Comparison of ENCODE assay signal across 28 cellular contexts in the genomic region with DNA sequence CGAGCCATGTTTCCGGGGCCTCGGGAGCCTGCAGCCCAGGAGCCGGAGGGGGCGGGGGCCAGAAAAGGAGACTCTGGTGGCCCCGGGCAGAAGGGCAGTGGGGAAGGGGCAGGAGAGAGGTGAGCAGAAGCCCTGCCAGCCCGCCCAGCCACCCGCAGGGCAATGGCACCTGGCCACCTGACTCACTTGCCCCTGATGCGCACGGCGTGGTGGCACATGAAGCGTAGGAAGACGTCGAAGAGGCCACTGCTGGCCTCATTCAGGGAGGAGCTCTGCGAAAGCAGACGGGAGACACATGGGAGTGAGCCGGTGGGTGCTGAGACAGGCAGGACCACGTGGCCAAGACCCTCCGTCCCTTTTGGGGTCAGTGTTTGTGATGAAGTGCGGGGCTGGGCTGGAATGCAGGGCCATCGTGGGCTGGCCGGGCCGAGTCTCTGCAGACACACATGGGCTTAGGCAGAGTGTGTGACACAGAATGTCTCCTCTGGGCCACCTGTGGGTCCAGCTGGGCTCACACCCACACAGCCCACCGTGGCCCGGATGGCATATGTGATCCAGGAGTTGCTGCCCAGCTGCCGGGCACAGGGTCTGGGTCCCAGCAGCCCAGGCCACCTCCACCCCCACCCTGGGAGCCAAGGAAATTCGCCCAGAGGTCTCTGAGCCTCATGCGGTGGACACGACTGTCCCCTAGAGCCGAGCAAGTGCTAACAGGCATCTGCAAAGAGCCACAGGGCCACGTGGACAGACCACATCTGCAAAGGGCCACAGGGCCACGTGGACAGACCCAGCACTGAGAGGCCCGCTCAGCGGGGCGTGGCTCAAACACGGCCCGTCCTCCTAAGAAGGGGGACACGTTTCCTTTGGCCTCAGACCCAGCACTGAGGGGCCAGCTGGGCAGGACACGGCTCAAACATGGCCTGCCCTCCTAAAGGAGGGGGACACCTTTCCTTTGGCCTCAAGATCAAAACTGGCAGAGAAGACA. TPM values are rescaled to one million over a fixed set of nuclear protein-coding genes. Genes with fewer than 3 reads are reported as not detected.
A peak's percentile ranks its signal among the peaks of the same experiment; 100 is the strongest.
DNase-seq lines count a peak whose midpoint lies in the region; ATAC-seq, FAIRE-seq and TF ChIP-seq lines count a peak whose summit lies in the region.
"Had no signal": no experiment of that assay in that cellular context is flagged by ENCODE, and none has a peak within 500 bp of the region (broad histone marks: within the 10 kb centered on the region; RNA-seq: fewer than 3 reads in every experiment).

No MANE protein-coding gene starts in this region.

- H3K4ac ChIP-seq in H1 (replicated peaks; ENCODE audit: insufficient read length, low read depth, low read length), result no peak overlapping the region

- CTCF ChIA-PET in H1 (lab: Charles Lee; ENCODE audit: partially characterized antibody), result no interaction called here

- H3K4me1 ChIP-seq in right cardiac atrium (ENCODE audit: control insufficient read depth, insufficient read depth, low read length) (no peaks in the 10 kb centered on the region), H1 (replicated peaks in 1 of 4; ENCODE audit: control insufficient read depth in 3 of 4, insufficient read depth in 4 of 4, low read length in 3 of 4) (no peaks in the 10 kb centered on the region)
- H3K4me1 ChIP-seq: BE2C, SJCRH30 had no signal

- H4K20me1 ChIP-seq in H1 (replicated peaks in 1 of 2; ENCODE audit: control insufficient read depth in 1 of 2, insufficient read depth in 2 of 2, low read length in 2 of 2), result peaks cover 0 to 4% of the 10 kb centered on the region in 2 experiments

- H3K18ac ChIP-seq in H1 (ENCODE audit: extremely low read depth, low read length), result no peak overlapping the region

- no peak overlapping the region for H2AK5ac ChIP-seq in H1 (ENCODE audit: low read depth, low read length)

- H4K5ac ChIP-seq in H1 (ENCODE audit: insufficient read length, low read depth, low read length), result no peak overlapping the region

- H3K9me3 ChIP-seq in right cardiac atrium (ENCODE audit: control insufficient read depth, low read length) (no peaks in the 10 kb centered on the region), H1 (ENCODE audit: insufficient read depth in 2 of 2, low read depth in 1 of 2, low read length in 1 of 2) (peaks cover 0 to 1% of the 10 kb centered on the region in 2 experiments; a peak in 1 of 4 replicates)
- H3K9me3 ChIP-seq: BE2C, SJCRH30 had no signal

- no peak for TF ChIP-seq EP300 in H1 (IDR thresholded peaks at IDR 0.05; ENCODE audit: borderline replicate concordance in 1 of 2, low read depth in 2 of 2, low read length in 2 of 2)

- no peak overlapping the region for H2BK5ac ChIP-seq in H1 (ENCODE audit: low read depth, low read length)

- H3K27me3 Mint-ChIP-seq in stimulated activated memory B cell treated with anti-CD40 and anti-IgM and Interleukin-4, amounts not matched to agents 10 μg/mL and 1 μg/mL and 100 μg/mL, for 72 hours, result no peaks in the 10 kb centered on the region

- H3K4me3 Mint-ChIP-seq in stimulated activated memory B cell treated with anti-CD40 and anti-IgM and Interleukin-4, amounts not matched to agents 10 μg/mL and 1 μg/mL and 100 μg/mL, for 72 hours, result no peak overlapping the region
- H3K4me3 Mint-ChIP-seq: CD14-positive monocyte; CD8-positive, alpha-beta memory T cell had no signal

- H4K91ac ChIP-seq in H1 (replicated peaks; ENCODE audit: insufficient read length, low read length), result no peak overlapping the region

- H3K4me3 ChIP-seq in right cardiac atrium (ENCODE audit: low read length) (no peak overlapping the region), H1 (ENCODE audit: extremely low read depth in 1 of 4, insufficient read depth in 2 of 4, low read depth in 3 of 4, low read length in 4 of 4) (no peak overlapping the region)
- H3K4me3 ChIP-seq: SJCRH30 had no signal

- H3K27me3 ChIP-seq in right cardiac atrium (ENCODE audit: control insufficient read depth, insufficient read depth) (no peaks in the 10 kb centered on the region), H1 (replicated peaks in 1 of 4; ENCODE audit: control insufficient read depth in 3 of 4, extremely low read depth in 1 of 4, insufficient read depth in 3 of 4, low read length in 3 of 4) (no peaks in the 10 kb centered on the region)
- H3K27me3 ChIP-seq: BE2C, SJCRH30 had no signal

- H3K56ac ChIP-seq in H1 (replicated peaks; ENCODE audit: insufficient read length, low read depth, low read length), result no peak overlapping the region

- no peak overlapping the region for H2BK15ac ChIP-seq in H1 (ENCODE audit: low read length)

- no peak overlapping the region for H3K9ac ChIP-seq in H1 (replicated peaks in 1 of 4; ENCODE audit: extremely low read depth in 1 of 4, low read depth in 3 of 4, low read length in 3 of 4)
- H3K9ac ChIP-seq: KMS-11 had no signal

- H2BK20ac ChIP-seq in H1 (ENCODE audit: low read length), result no peak overlapping the region

- WGBS in right cardiac atrium, result 91% methylated on average over 39 of the region's 39 CpGs
- WGBS in H1 (ENCODE audit: extremely low coverage in 1 of 2, insufficient coverage in 1 of 2, insufficient read length in 1 of 2, insufficient replicate concordance in 2 of 2, low coverage in 1 of 2, low lambda C conversion rate in 2 of 2, missing lambda C conversion rate in 1 of 2), 2 experiments, result 91% methylated on average over 26 of the region's 39 CpGs; no CpG with 5 or more reads in 1 of the 2 experiments

- H3K36me3 Mint-ChIP-seq in stimulated activated memory B cell treated with anti-CD40 and anti-IgM and Interleukin-4, amounts not matched to agents 10 μg/mL and 1 μg/mL and 100 μg/mL, for 72 hours, result no peaks in the 10 kb centered on the region
- H3K36me3 Mint-ChIP-seq: CD14-positive monocyte; CD8-positive, alpha-beta memory T cell had no signal

- H3K27ac ChIP-seq in right cardiac atrium (ENCODE audit: low read length) (no peak overlapping the region), H1 (ENCODE audit: low read depth, low read length) (no peak overlapping the region)
- H3K27ac ChIP-seq: KMS-11, SJCRH30 had no signal

- no peak overlapping the region for H3K27ac Mint-ChIP-seq in stimulated activated memory B cell treated with anti-CD40 and anti-IgM and Interleukin-4, amounts not matched to agents 10 μg/mL and 1 μg/mL and 100 μg/mL, for 72 hours
- H3K27ac Mint-ChIP-seq: CD14-positive monocyte; CD8-positive, alpha-beta memory T cell had no signal

- intact Hi-C loops in right cardiac atrium (cut with DNase I), result no loop called here
- intact Hi-C loops in Right ventricle myocardium superior (cut with DNase I), result no loop called here

- no peak overlapping the region for H2AFZ ChIP-seq in H1 (ENCODE audit: low read length)

- no peak for TF ChIP-seq RAD21 in H1 (IDR thresholded peaks at IDR 0.05 in 1 of 2, conservative IDR thresholded peaks at IDR 0.05 in 1 of 2; ENCODE audit: low read depth in 2 of 2, low read length in 2 of 2)

- TF ChIP-seq CTCF in H1 (IDR thresholded peaks at IDR 0.05; ENCODE audit: control extremely low read depth in 1 of 3, insufficient read depth in 1 of 3, low read depth in 1 of 3, low read length in 3 of 3), result no peak

- no peak overlapping the region for H2BK120ac ChIP-seq in H1 (replicated peaks; ENCODE audit: low read depth, low read length)

- no peak overlapping the region for H2BK12ac ChIP-seq in H1 (ENCODE audit: low read depth, low read length)

- H3K36me3 ChIP-seq in H1 (ENCODE audit: control insufficient read depth in 2 of 4, insufficient read depth in 4 of 4, low read length in 3 of 4), result peaks cover 1 to 16% (median 3%) of the 10 kb centered on the region in 4 experiments; a peak in 4 of 8 replicates
- H3K36me3 ChIP-seq: BE2C, SJCRH30 had no signal

- peaks cover 3% of the 10 kb centered on the region; the same call in 1 of the 2 replicates for H3K23me2 ChIP-seq in H1 (ENCODE audit: low read depth, low read length)

- no peak overlapping the region for H3K23ac ChIP-seq in H1 (ENCODE audit: insufficient read length)

- no peaks in the 10 kb centered on the region for H3K4me1 Mint-ChIP-seq in stimulated activated memory B cell treated with anti-CD40 and anti-IgM and Interleukin-4, amounts not matched to agents 10 μg/mL and 1 μg/mL and 100 μg/mL, for 72 hours
- H3K4me1 Mint-ChIP-seq: CD14-positive monocyte had no signal

- DNase-seq in right cardiac atrium, result peak in 2 of 3 donors; percentile 24 to 42
- DNase-seq in Right ventricle myocardium superior, result no peak
- no peak for DNase-seq in H1 (ENCODE audit: low read depth in 1 of 2, low spot score in 2 of 2)
- no peak for DNase-seq in NCI-H82 treated with DMSO at 0.1 percent for 48 hours (lab: John Stamatoyannopoulos, UW; ENCODE audit: unreplicated experiment)
- no peak for DNase-seq in kidney glomerular epithelial cell (lab: John Stamatoyannopoulos, UW)
- DNase-seq: 8988T; ACHN; BE2C; CD8-positive, alpha-beta memory T cell; DMS 273 treated with DMSO at 0.1 percent for 48 hours; DMS79; HCEC 1CT; IMR-90; NCI-H1417 treated with DMSO at 0.1 percent for 48 hours; NCI-H1694 treated with DMSO at 0.1 percent for 48 hours; NCI-H2081 treated with DMSO at 0.1 percent for 48 hours; NCI-H345; NCI-H510A treated with DMSO at 0.1 percent for 48 hours; NCI-H748 treated with DMSO at 0.1 percent for 48 hours; SJCRH30 had no signal

- no peak for ATAC-seq in right cardiac atrium
- ATAC-seq in Right ventricle myocardium superior (ENCODE audit: poor library complexity), result no peak
- peak; percentile 35 for ATAC-seq in stimulated activated memory B cell treated with anti-CD40 and anti-IgM and Interleukin-4, amounts not matched to agents 10 μg/mL and 1 μg/mL and 100 μg/mL, for 72 hours
- no peak for ATAC-seq in HG02840 (IDR thresholded peaks at IDR 0.05; ENCODE audit: low FRiP score, unreplicated experiment)
- ATAC-seq: SK-N-SH treated with all-trans-retinoic acid at 6 μM for 48 hours had no signal

- H3K14ac ChIP-seq in H1 (ENCODE audit: insufficient read length), result no peak overlapping the region

- H3K4me2 ChIP-seq in H1 (ENCODE audit: insufficient read depth in 1 of 2, low read depth in 2 of 2, low read length in 2 of 2), result no peak overlapping the region
- H3K4me2 ChIP-seq: KMS-11 had no signal

- no peak overlapping the region for H4K8ac ChIP-seq in H1 (ENCODE audit: extremely low read depth, insufficient read depth, low read length)

- POLR2A ChIA-PET in H1 (lab: Charles Lee; ENCODE audit: partially characterized antibody), result interaction anchor here (1.0 kb wide), 1 partner anchor 17 kb away, joined by 3 read pairs; no protein-coding TSS in a partner anchor

- 0 out of 2 replicates have a peak, but pooled peaks cover 4% of the 10 kb centered on the region for H3K79me1 ChIP-seq in H1 (ENCODE audit: low read depth, low read length)

- TF ChIP-seq POLR2A in H1 (IDR thresholded peaks at IDR 0.05; ENCODE audit: control extremely low read depth in 1 of 2, low read depth in 2 of 2, low read length in 2 of 2), result no peak

- peaks cover 3 to 12% of the 10 kb centered on the region in 2 experiments; a peak in 2 of 4 replicates for H3K79me2 ChIP-seq in H1 (ENCODE audit: control insufficient read depth in 1 of 2, insufficient read depth in 2 of 2, low read length in 2 of 2)

- no peak for FAIRE-seq in H1 (lab: Jason Lieb, UNC)
- FAIRE-seq: GM12892, GM19239, RCC 7860 had no signal

- no peaks in the 10 kb centered on the region for H3K9me3 Mint-ChIP-seq in stimulated activated memory B cell treated with anti-CD40 and anti-IgM and Interleukin-4, amounts not matched to agents 10 μg/mL and 1 μg/mL and 100 μg/mL, for 72 hours
- H3K9me3 Mint-ChIP-seq: CD8-positive, alpha-beta memory T cell had no signal

RNA-seq across cellular contexts. Expression of a gene that starts 23.6 kb away (rescaled TPM):
- not detected for total RNA-seq in right cardiac atrium
- polyA plus RNA-seq in right cardiac atrium, result not detected
- total RNA-seq in Right ventricle myocardium superior, result not detected
- total RNA-seq in H1 (2021; fragmentation: NEBNext Ultra II Directional; extraction: Animal tissue kit (Norgen Biotek cat#: 25700)), result 21.0 and 23.1 TPM in 2 replicates
- polyA plus RNA-seq in H1 (2011; rRNA removed), result 13.1 and 23.0 TPM in 2 replicates
- 19.3 TPM for polyA plus RNA-seq in H1 (2011; cell fraction: cytosol; rRNA removed)
- polyA plus RNA-seq in H1 (2011; cell fraction: nucleus; rRNA removed), result 70.1 TPM
- 11.6 to 23.1 TPM (median 17.1 TPM) in 4 replicates for polyA plus RNA-seq in H1 (2012, experiment 1 of 2)
- 10.2 TPM for polyA plus RNA-seq in H1 (2012, experiment 2 of 2)
- polyA plus RNA-seq in H1 (2013, experiment 1 of 2), result 16.6 TPM
- polyA plus RNA-seq in H1 (2013, experiment 2 of 2), result 13.5 TPM
- polyA minus RNA-seq in H1 (2011; rRNA and poly(A)+ RNA removed), result 12.3 and 13.0 TPM in 2 replicates
- 20.2 TPM for polyA minus RNA-seq in H1 (2011; cell fraction: cytosol; rRNA and poly(A)+ RNA removed)
- 38.0 TPM for polyA minus RNA-seq in H1 (2011; cell fraction: nucleus; rRNA and poly(A)+ RNA removed)
- total RNA-seq: IMR-90, SJCRH30 had no signal
- polyA plus RNA-seq: CD14-positive monocyte; CD8-positive, alpha-beta memory T cell; IMR-90 had no signal

RNA-seq across cellular contexts. Expression of a gene that starts 46.0 kb away (rescaled TPM):
- total RNA-seq in right cardiac atrium, result not detected
- polyA plus RNA-seq in right cardiac atrium, result not detected
- not detected for total RNA-seq in Right ventricle myocardium superior
- total RNA-seq in H1 (2021; fragmentation: NEBNext Ultra II Directional; extraction: Animal tissue kit (Norgen Biotek cat#: 25700)), result not detected in 2 replicates
- 0.03 TPM in 1 of 2 replicates, not detected in the other for polyA plus RNA-seq in H1 (2011; rRNA removed)
- polyA plus RNA-seq in H1 (2011; cell fraction: cytosol; rRNA removed), result not detected
- polyA plus RNA-seq in H1 (2011; cell fraction: nucleus; rRNA removed), result not detected
- not detected in 4 replicates for polyA plus RNA-seq in H1 (2012, experiment 1 of 2)
- polyA plus RNA-seq in H1 (2012, experiment 2 of 2), result not detected
- polyA plus RNA-seq in H1 (2013, experiment 1 of 2), result not detected
- polyA plus RNA-seq in H1 (2013, experiment 2 of 2), result not detected
- polyA minus RNA-seq in H1 (2011; rRNA and poly(A)+ RNA removed), result not detected in 2 replicates
- not detected for polyA minus RNA-seq in H1 (2011; cell fraction: cytosol; rRNA and poly(A)+ RNA removed)
- polyA minus RNA-seq in H1 (2011; cell fraction: nucleus; rRNA and poly(A)+ RNA removed), result not detected
- total RNA-seq: CD8-positive, alpha-beta memory T cell; IMR-90; SJCRH30 had no signal
- polyA plus RNA-seq: CD14-positive monocyte; CD8-positive, alpha-beta memory T cell; IMR-90 had no signal

Comparison
In these comparisons a context has a peak if more than half of its experiments do, and no peak if none do; other contexts are left out.
1. DNase-seq: peak in right cardiac atrium (2 of 3); none in Right ventricle myocardium superior (single experiment), H1 (0 of 2), NCI-H82 treated with DMSO at 0.1 percent for 48 hours (single experiment) and kidney glomerular epithelial cell (single experiment).
2. RNA of a gene that starts 23.6 kb away (total RNA-seq): 21.0 to 23.1 TPM in H1; not detected in right cardiac atrium and not detected in Right ventricle myocardium superior (single experiment); every median in the first group is over 10 times any median in the second.